ENCODE assay signal across 23 cellular contexts in genomic region chr4:7359302-7360063, GRCh38.
DNase-seq lines count a peak whose midpoint lies in the region; ATAC-seq and TF ChIP-seq lines count a peak whose summit lies in the region.
"Had no signal": no experiment of that assay in that cellular context is flagged by ENCODE, and none has a peak within 500 bp of the region (broad histone marks: within the 10 kb centered on the region; RNA-seq: fewer than 3 reads in every experiment).

No MANE protein-coding gene starts in this region.

- H3K27ac Mint-ChIP-seq in natural killer cell: no peak overlapping the region
- H3K27ac Mint-ChIP-seq: activated naive CD8-positive, alpha-beta T cell treated with anti-CD3 and anti-CD28 coated beads, Interleukin-2, amount 50 U/mL, for 24 hours; activated T-helper 2 cell treated with anti-CD3 and anti-CD28 coated beads, Interferon-gamma antibody, Interleukin-2, Interleukin-4, amounts not matched to agents 10 μg/mL and 5 μg/mL and 100 μg/mL, durations not matched to agents 14 hours and 24 hours and 36 hours; dendritic cell treated with granulocyte-macrophage colony-stimulating factor and Interleukin-4, amounts not matched to agents 40 ng/mL and 50 ng/mL, for 4 days; stimulated activated naive CD8-positive, alpha-beta T cell treated with anti-CD3 and anti-CD28 coated beads, Interleukin-15, Interleukin-2, amounts not matched to agents 100 ng/mL and 50 ng/mL, for 24 hours had no signal

- TF ChIP-seq CTCF in lung (IDR thresholded peaks at IDR 0.05; ENCODE audit: control extremely low read depth, extremely low read depth): no peak
- no peak for TF ChIP-seq CTCF in testis (IDR thresholded peaks at IDR 0.05)
- no peak for TF ChIP-seq CTCF in natural killer cell (IDR thresholded peaks at IDR 0.05)

- peaks cover 0 to 2% of the 10 kb centered on the region in 2 donors for H3K9me3 Mint-ChIP-seq in natural killer cell
- H3K9me3 Mint-ChIP-seq: dendritic cell treated with granulocyte-macrophage colony-stimulating factor and Interleukin-4, amounts not matched to agents 40 ng/mL and 50 ng/mL, for 4 days; stimulated activated naive CD8-positive, alpha-beta T cell treated with anti-CD3 and anti-CD28 coated beads, Interleukin-15, Interleukin-2, amounts not matched to agents 100 ng/mL and 50 ng/mL, for 24 hours had no signal

- H3K4me1 ChIP-seq in lung (ENCODE audit: control insufficient read depth in 2 of 2, insufficient read depth in 2 of 2, low read length in 2 of 2): no peaks in the 10 kb centered on the region
- H3K4me1 ChIP-seq in testis: peaks cover 5% of the 10 kb centered on the region
- H3K4me1 ChIP-seq: breast epithelium, Caco-2, prostate gland had no signal

- no peak for TF ChIP-seq POLR2A in testis (IDR thresholded peaks at IDR 0.05)

- H3K4me1 Mint-ChIP-seq in natural killer cell: no peaks in the 10 kb centered on the region
- H3K4me1 Mint-ChIP-seq: activated naive CD8-positive, alpha-beta T cell treated with anti-CD3 and anti-CD28 coated beads, Interleukin-2, amount 50 U/mL, for 24 hours had no signal

- DNase-seq in DMS 273 (lab: John Stamatoyannopoulos, UW; ENCODE audit: unreplicated experiment) (peak; percentile 27), DMS 273 treated with DMSO at 0.1 percent for 48 hours (lab: John Stamatoyannopoulos, UW) (no peak), NCI-H187 treated with DMSO at 0.1 percent for 48 hours (lab: John Stamatoyannopoulos, UW) (peak; percentile 86), NCI-H69 (lab: John Stamatoyannopoulos, UW) (peak; percentile 71), lung (ENCODE audit: low spot score) (peak; percentile 83), testis (no peak), natural killer cell (no peak)
- DNase-seq: activated CD4-positive, alpha-beta T cell treated with anti-CD3 and anti-CD28 coated beads for 48 hours; activated naive CD8-positive, alpha-beta T cell treated with anti-CD3 and anti-CD28 coated beads, Interleukin-2, amount 50 U/mL, for 24 hours; Caco-2; NCI-H2081; SIG-M5; stimulated activated CD4-positive, alpha-beta T cell treated with anti-CD3 and anti-CD28 coated beads, Interleukin-2, amount 100 ng/mL, for 24 hours; T-helper 1 cell had no signal

- H3K27ac ChIP-seq in lung (ENCODE audit: low read depth in 1 of 2, low read length in 1 of 2) (no peak overlapping the region), testis (no peak overlapping the region)
- H3K27ac ChIP-seq: 22Rv1, breast epithelium, prostate gland had no signal

- H3K36me3 ChIP-seq in lung (ENCODE audit: control insufficient read depth in 2 of 2, insufficient read depth in 2 of 2, low read length in 2 of 2) (no peaks in the 10 kb centered on the region), testis (ENCODE audit: low read depth, missing control alignments) (no peaks in the 10 kb centered on the region)
- H3K36me3 ChIP-seq: breast epithelium, prostate gland had no signal

- H3K27me3 Mint-ChIP-seq in natural killer cell (ENCODE audit: low read depth in 2 of 2): peaks cover 0 to 9% of the 10 kb centered on the region in 2 donors
- H3K27me3 Mint-ChIP-seq: activated naive CD8-positive, alpha-beta T cell treated with anti-CD3 and anti-CD28 coated beads, Interleukin-2, amount 50 U/mL, for 24 hours; dendritic cell treated with granulocyte-macrophage colony-stimulating factor and Interleukin-4, amounts not matched to agents 40 ng/mL and 50 ng/mL, for 4 days; stimulated activated naive CD8-positive, alpha-beta T cell treated with anti-CD3 and anti-CD28 coated beads, Interleukin-15, Interleukin-2, amounts not matched to agents 100 ng/mL and 50 ng/mL, for 24 hours had no signal

- intact Hi-C loops in testis (cut with DNase I; ENCODE audit: low total_unique reads) (no loop called here), natural killer cell (cut with micrococcal nuclease) (no loop called here)

- no peaks in the 10 kb centered on the region for H3K9me3 ChIP-seq in lung (ENCODE audit: control insufficient read depth in 2 of 2, insufficient read depth in 1 of 2, low read length in 1 of 2)
- no peaks in the 10 kb centered on the region for H3K9me3 ChIP-seq in testis
- H3K9me3 ChIP-seq: breast epithelium, Caco-2, prostate gland had no signal

- 47 to 64% methylated on average over 13 of the region's 13 CpGs for WGBS in lung, 2 donors
- WGBS in testis, 2 donors: 71 to 75% methylated on average over 12 to 13 of the region's 13 CpGs

- H3K27me3 ChIP-seq in lung (ENCODE audit: control insufficient read depth, insufficient read depth): no peaks in the 10 kb centered on the region
- no peaks in the 10 kb centered on the region for H3K27me3 ChIP-seq in testis

- peak; percentile 70 for ATAC-seq in lung (ENCODE audit: insufficient read depth, low FRiP score)
- ATAC-seq in HG03097 (IDR thresholded peaks at IDR 0.05; ENCODE audit: low FRiP score, unreplicated experiment): no peak
- ATAC-seq in natural killer cell: no peak
- ATAC-seq: activated naive CD8-positive, alpha-beta T cell treated with anti-CD3 and anti-CD28 coated beads, Interleukin-2, amount 50 U/mL, for 24 hours; GM12878; HCT116 had no signal

- H3K36me3 Mint-ChIP-seq in natural killer cell: no peaks in the 10 kb centered on the region

- H3K4me3 ChIP-seq in lung (no peak overlapping the region), testis (no peak overlapping the region)
- H3K4me3 ChIP-seq: breast epithelium, GM12878, prostate gland had no signal

- H3K4me3 Mint-ChIP-seq in natural killer cell: no peak overlapping the region
- H3K4me3 Mint-ChIP-seq: activated naive CD8-positive, alpha-beta T cell treated with anti-CD3 and anti-CD28 coated beads, Interleukin-2, amount 50 U/mL, for 24 hours; dendritic cell treated with granulocyte-macrophage colony-stimulating factor and Interleukin-4, amounts not matched to agents 40 ng/mL and 50 ng/mL, for 4 days; stimulated activated naive CD8-positive, alpha-beta T cell treated with anti-CD3 and anti-CD28 coated beads, Interleukin-15, Interleukin-2, amounts not matched to agents 100 ng/mL and 50 ng/mL, for 24 hours had no signal

Comparison
In these comparisons a context has a peak if more than half of its experiments do, and no peak if none do; other contexts are left out.
1. DNase-seq: peak in DMS 273 (single experiment), NCI-H187 treated with DMSO at 0.1 percent for 48 hours (single experiment), NCI-H69 (single experiment) and lung (single experiment); none in DMS 273 treated with DMSO at 0.1 percent for 48 hours (single experiment), testis (single experiment) and natural killer cell (single experiment).